In genomic region chr11:1937616-1938342, GRCh38 we compare ENCODE assay signal across 1 cellular context.
TF ChIP-seq lines count a peak whose summit lies in the region.

No MANE protein-coding gene starts in this region.

TF ChIP-seq in IMR-90, 13 proteins besides CTCF, POLR2A, EP300 and RAD21:
- no peak for TF ChIP-seq MXI1 (IDR thresholded peaks at IDR 0.05; ENCODE audit: borderline replicate concordance, low read depth, low read length)
- no peak for TF ChIP-seq RCOR1 (IDR thresholded peaks at IDR 0.05; ENCODE audit: insufficient replicate concordance, low read length)
- no peak for TF ChIP-seq NFE2L2 (IDR thresholded peaks at IDR 0.05; ENCODE audit: low read depth, low read length)
- TF ChIP-seq ELK1 (IDR thresholded peaks at IDR 0.05; ENCODE audit: borderline replicate concordance, low read depth, low read length), result no peak
- no peak for TF ChIP-seq MAFK (IDR thresholded peaks at IDR 0.05; ENCODE audit: low read depth, low read length)
- TF ChIP-seq CHD1 (IDR thresholded peaks at IDR 0.05; ENCODE audit: low read depth, low read length), result no peak
- TF ChIP-seq BHLHE40 (IDR thresholded peaks at IDR 0.05; ENCODE audit: low read depth, low read length), result no peak
- TF ChIP-seq FOS (IDR thresholded peaks at IDR 0.05; ENCODE audit: low read depth, low read length), result no peak
- TF ChIP-seq MAZ (IDR thresholded peaks at IDR 0.05; ENCODE audit: borderline replicate concordance, low read depth, low read length), result no peak
- TF ChIP-seq SMC3 (IDR thresholded peaks at IDR 0.05; ENCODE audit: low read depth, low read length), result no peak
- no peak for TF ChIP-seq USF2 (IDR thresholded peaks at IDR 0.05; ENCODE audit: low read depth, low read length)
- no peak for TF ChIP-seq RFX5 (IDR thresholded peaks at IDR 0.05; ENCODE audit: low read depth, low read length)
- no peak for TF ChIP-seq CEBPB (IDR thresholded peaks at IDR 0.05; ENCODE audit: low read depth, low read length)
